Comparison of ENCODE assay signal across 9 cellular contexts in the genomic region with DNA sequence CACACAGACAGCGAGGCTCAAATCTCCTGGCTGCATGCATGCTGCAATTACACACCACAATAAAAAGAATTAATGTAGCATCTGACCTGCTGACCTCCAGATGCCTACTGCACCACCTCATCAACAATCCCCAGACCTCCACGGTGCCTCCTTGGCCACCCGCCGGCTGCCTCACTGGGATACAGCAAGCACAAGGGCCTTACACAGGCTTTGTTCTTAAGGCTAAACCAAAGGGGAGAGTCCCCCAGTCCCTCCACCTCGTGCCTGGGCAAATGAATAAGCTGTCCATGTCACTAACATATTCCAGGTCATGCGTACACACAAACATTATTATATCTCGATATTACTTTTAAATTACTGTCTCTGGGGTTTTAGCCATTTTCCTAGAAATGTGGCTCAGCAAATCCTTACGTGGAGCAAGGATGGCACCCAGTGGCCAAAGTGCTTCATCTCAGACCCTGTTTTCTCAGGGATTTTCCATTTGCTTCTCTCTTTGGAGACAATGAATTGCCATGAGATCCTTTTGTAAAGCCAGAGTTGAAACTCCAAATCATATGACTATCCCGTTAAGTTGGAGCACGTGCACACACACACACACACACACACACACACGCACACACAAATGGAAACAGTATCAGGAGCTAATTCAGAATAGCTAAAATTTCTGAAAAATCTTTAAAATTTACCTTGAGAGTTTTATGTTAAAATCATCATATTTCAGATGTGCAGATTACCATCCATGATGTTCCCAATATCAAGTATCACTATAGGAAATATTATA.
DNase-seq lines count a peak whose midpoint lies in the region; ATAC-seq and TF ChIP-seq lines count a peak whose summit lies in the region.
"Had no signal": no experiment of that assay in that cellular context is flagged by ENCODE, and none has a peak within 500 bp of the region (broad histone marks: within the 10 kb centered on the region; RNA-seq: fewer than 3 reads in every experiment).

No MANE protein-coding gene starts in this region.

- H3K36me3 ChIP-seq in WERI-Rb-1 (no peaks in the 10 kb centered on the region), spleen (no peaks in the 10 kb centered on the region)
- H3K36me3 ChIP-seq: neutrophil had no signal

- H3K4me1 Mint-ChIP-seq in activated CD8-positive, alpha-beta memory T cell treated with anti-CD3 and anti-CD28 coated beads, Interleukin-2, amount 10 ng/mL, durations not matched to agents 7 days and 5 days, result peaks cover 6% of the 10 kb centered on the region

- peaks cover 0 to 31% (median 10%) of the 10 kb centered on the region in 6 donors for H3K4me1 ChIP-seq in spleen

- H3K27me3 ChIP-seq in WERI-Rb-1 (ENCODE audit: insufficient read depth, low read depth, severe bottlenecking) (no peaks in the 10 kb centered on the region), spleen (replicated peaks in 1 of 7) (peaks cover 0 to 17% (median 0%) of the 10 kb centered on the region in 7 donors)

- CTCF ChIA-PET in activated CD8-positive, alpha-beta memory T cell treated with anti-CD3 and anti-CD28 coated beads, Interleukin-2, amount 10 ng/mL, durations not matched to agents 7 days and 5 days (lab: Charles Lee), result interaction anchor here (0.9 kb wide), 1 partner anchor 34 kb away, joined by 3 read pairs; no protein-coding TSS in a partner anchor

- no peaks in the 10 kb centered on the region for H3K36me3 Mint-ChIP-seq in activated CD8-positive, alpha-beta memory T cell treated with anti-CD3 and anti-CD28 coated beads, Interleukin-2, amount 10 ng/mL, durations not matched to agents 7 days and 5 days

- DNase-seq in DMS 273 (lab: John Stamatoyannopoulos, UW; ENCODE audit: unreplicated experiment) (peak; percentile 83), WERI-Rb-1 (peak; percentile 38), hippocampal formation (lab: John Stamatoyannopoulos, UW) (peak; percentile 35 to 49), spleen (no peak)
- no peak for DNase-seq in activated CD8-positive, alpha-beta memory T cell treated with anti-CD3 and anti-CD28 coated beads, Interleukin-2, amount 10 ng/mL, durations not matched to agents 7 days and 5 days

- no peak for TF ChIP-seq POLR2A in spleen (IDR thresholded peaks at IDR 0.05)

- H3K27ac Mint-ChIP-seq in activated CD8-positive, alpha-beta memory T cell treated with anti-CD3 and anti-CD28 coated beads, Interleukin-2, amount 10 ng/mL, durations not matched to agents 7 days and 5 days, result no peak overlapping the region

- H3K9me3 ChIP-seq in WERI-Rb-1 (ENCODE audit: severe bottlenecking) (no peaks in the 10 kb centered on the region), spleen (no peaks in the 10 kb centered on the region)
- H3K9me3 ChIP-seq: neutrophil had no signal

- H3K27ac ChIP-seq in WERI-Rb-1, result no peak overlapping the region
- H3K27ac ChIP-seq in spleen, result no peak overlapping the region
- H3K27ac ChIP-seq: neutrophil had no signal

- H3K4me3 ChIP-seq in WERI-Rb-1 (ENCODE audit: low read depth, low read length), result no peak overlapping the region
- no peak overlapping the region for H3K4me3 ChIP-seq in spleen

- intact Hi-C loops in spleen (cut with DNase I; ENCODE audit: low total_unique reads), result no loop called here

- no peak overlapping the region for H3K4me3 Mint-ChIP-seq in activated CD8-positive, alpha-beta memory T cell treated with anti-CD3 and anti-CD28 coated beads, Interleukin-2, amount 10 ng/mL, durations not matched to agents 7 days and 5 days

- no peaks in the 10 kb centered on the region for H3K9me3 Mint-ChIP-seq in activated CD8-positive, alpha-beta memory T cell treated with anti-CD3 and anti-CD28 coated beads, Interleukin-2, amount 10 ng/mL, durations not matched to agents 7 days and 5 days (ENCODE audit: low read depth)

- 59 to 71% (median 68%) methylated on average over 11 of the region's 11 CpGs for WGBS in spleen, 5 donors

- ATAC-seq in activated CD8-positive, alpha-beta memory T cell treated with anti-CD3 and anti-CD28 coated beads, Interleukin-2, amount 10 ng/mL, durations not matched to agents 7 days and 5 days, result no peak
- no peak for ATAC-seq in activated CD4-positive, CD25-positive, alpha-beta regulatory T cell treated with anti-CD3 and anti-CD28 coated beads, Interleukin-2, amount 50 U/mL, for 24 hours
- ATAC-seq in HG02938 (IDR thresholded peaks at IDR 0.05; ENCODE audit: unreplicated experiment), result no peak

- peak; percentile 38 for TF ChIP-seq CTCF in LNCAP (IDR thresholded peaks at IDR 0.05)
- TF ChIP-seq CTCF in WERI-Rb-1 (IDR thresholded peaks at IDR 0.05; ENCODE audit: low read depth, low read length), result peak; percentile 56
- peak in 8 of 11 experiments; percentile 9 to 70 (median 46) for TF ChIP-seq CTCF in spleen (IDR thresholded peaks at IDR 0.05 in 8 of 11, conservative IDR thresholded peaks at IDR 0.05 in 3 of 11)

- H3K27me3 Mint-ChIP-seq in activated CD8-positive, alpha-beta memory T cell treated with anti-CD3 and anti-CD28 coated beads, Interleukin-2, amount 10 ng/mL, durations not matched to agents 7 days and 5 days, result peaks cover 41% of the 10 kb centered on the region

Comparison
In these comparisons a context has a peak if more than half of its experiments do, and no peak if none do; other contexts are left out.
1. DNase-seq: peak in DMS 273 (single experiment), WERI-Rb-1 (single experiment) and hippocampal formation (2 of 2); none in spleen (single experiment) and activated CD8-positive, alpha-beta memory T cell treated with anti-CD3 and anti-CD28 coated beads, Interleukin-2, amount 10 ng/mL, durations not matched to agents 7 days and 5 days (single experiment).
2. Peak in every context shown above with its lines, with median percentiles within 50 percentile points of each other: CTCF ChIP-seq.